ENCODE assay signal across 19 cellular contexts in genomic region chr5:141853895-141854626, GRCh38. TPM values are rescaled to one million over a fixed set of nuclear protein-coding genes. Genes with fewer than 3 reads are reported as not detected.
"Had no signal": no experiment of that assay in that cellular context is flagged by ENCODE, and none has a peak within 500 bp of the region (broad histone marks: within the 10 kb centered on the region; RNA-seq: fewer than 3 reads in every experiment).

No MANE protein-coding gene starts in this region.

- H3K9me3 Mint-ChIP-seq: activated naive CD4-positive, alpha-beta T cell treated with anti-CD3 and anti-CD28 coated beads, Interleukin-2, amount 50 U/mL, for 24 hours; dendritic cell treated with granulocyte-macrophage colony-stimulating factor and Interleukin-4, amounts not matched to agents 40 ng/mL and 50 ng/mL, for 4 days; mesothelial cell of epicardium; natural killer cell treated with Interleukin-12 subunit alpha and Interleukin-12 subunit beta and Interleukin-15 and Interleukin-18, amount 100 ng/mL, for 72 hours; stimulated activated naive CD8-positive, alpha-beta T cell treated with anti-CD3 and anti-CD28 coated beads, Interleukin-15, amount 100 ng/mL, for 72 hours; T-helper 2 cell treated with Interferon-gamma antibody and Interleukin-4, amounts not matched to agents 5 μg/mL and 100 μg/mL, for 36 hours had no signal

- H3K27ac ChIP-seq: adrenal gland, suprapubic skin had no signal

- H3K27me3 ChIP-seq: adrenal gland, suprapubic skin had no signal

- DNase-seq: activated CD4-positive, alpha-beta T cell treated with anti-CD3 and anti-CD28 coated beads for 36 hours; activated CD4-positive, alpha-beta T cell treated with anti-CD3 and anti-CD28 coated beads, Interleukin-2, amount 50 U/mL, for 48 hours; activated gamma-delta T cell; adrenal gland; effector memory CD4-positive, alpha-beta T cell; islet precursor cell; occipital lobe; stimulated activated naive CD8-positive, alpha-beta T cell treated with anti-CD3 and anti-CD28 coated beads, Interleukin-15, amount 100 ng/mL, for 72 hours; trophoblast cell had no signal

- H3K36me3 Mint-ChIP-seq: activated naive CD4-positive, alpha-beta T cell treated with anti-CD3 and anti-CD28 coated beads, Interleukin-2, amount 50 U/mL, for 24 hours; mesothelial cell of epicardium; natural killer cell treated with Interleukin-12 subunit alpha and Interleukin-12 subunit beta and Interleukin-15 and Interleukin-18, amount 100 ng/mL, for 72 hours had no signal

- H3K9me3 ChIP-seq: adrenal gland, suprapubic skin had no signal

- ATAC-seq: activated CD4-positive, alpha-beta T cell treated with anti-CD3 and anti-CD28 coated beads for 36 hours; natural killer cell treated with Interleukin-12 subunit alpha and Interleukin-12 subunit beta and Interleukin-15 and Interleukin-18, amount 100 ng/mL, for 72 hours; stimulated activated naive CD8-positive, alpha-beta T cell treated with anti-CD3 and anti-CD28 coated beads, Interleukin-15, amount 100 ng/mL, for 72 hours had no signal

- FAIRE-seq: bronchial epithelial cell, TTC549 had no signal

- H3K4me3 Mint-ChIP-seq: activated CD4-positive, alpha-beta T cell treated with anti-CD3 and anti-CD28 coated beads for 36 hours; activated naive CD4-positive, alpha-beta T cell treated with anti-CD3 and anti-CD28 coated beads, Interleukin-2, amount 50 U/mL, for 24 hours; dendritic cell treated with granulocyte-macrophage colony-stimulating factor and Interleukin-4, amounts not matched to agents 40 ng/mL and 50 ng/mL, for 4 days; mesothelial cell of epicardium; natural killer cell treated with Interleukin-12 subunit alpha and Interleukin-12 subunit beta and Interleukin-15 and Interleukin-18, amount 100 ng/mL, for 72 hours; stimulated activated naive CD8-positive, alpha-beta T cell treated with anti-CD3 and anti-CD28 coated beads, Interleukin-15, amount 100 ng/mL, for 72 hours; T-helper 2 cell treated with Interferon-gamma antibody and Interleukin-4, amounts not matched to agents 5 μg/mL and 100 μg/mL, for 36 hours had no signal

- H3K36me3 ChIP-seq: adrenal gland had no signal

- H3K4me3 ChIP-seq: adrenal gland, lung, suprapubic skin had no signal

- H3K27ac Mint-ChIP-seq: activated CD4-positive, alpha-beta T cell treated with anti-CD3 and anti-CD28 coated beads for 36 hours; activated naive CD4-positive, alpha-beta T cell treated with anti-CD3 and anti-CD28 coated beads, Interleukin-2, amount 50 U/mL, for 24 hours; dendritic cell treated with granulocyte-macrophage colony-stimulating factor and Interleukin-4, amounts not matched to agents 40 ng/mL and 50 ng/mL, for 4 days; mesothelial cell of epicardium; natural killer cell treated with Interleukin-12 subunit alpha and Interleukin-12 subunit beta and Interleukin-15 and Interleukin-18, amount 100 ng/mL, for 72 hours; progenitor cell of endocrine pancreas; stimulated activated naive CD8-positive, alpha-beta T cell treated with anti-CD3 and anti-CD28 coated beads, Interleukin-15, amount 100 ng/mL, for 72 hours; T-helper 2 cell treated with Interferon-gamma antibody and Interleukin-4, amounts not matched to agents 5 μg/mL and 100 μg/mL, for 36 hours had no signal

- H3K27me3 Mint-ChIP-seq: activated CD4-positive, alpha-beta T cell treated with anti-CD3 and anti-CD28 coated beads for 36 hours; activated naive CD4-positive, alpha-beta T cell treated with anti-CD3 and anti-CD28 coated beads, Interleukin-2, amount 50 U/mL, for 24 hours; natural killer cell treated with Interleukin-12 subunit alpha and Interleukin-12 subunit beta and Interleukin-15 and Interleukin-18, amount 100 ng/mL, for 72 hours; progenitor cell of endocrine pancreas; stimulated activated naive CD8-positive, alpha-beta T cell treated with anti-CD3 and anti-CD28 coated beads, Interleukin-15, amount 100 ng/mL, for 72 hours had no signal

RNA-seq across cellular contexts. Expression of gene PCDH1, which starts 24.1 kb away (rescaled TPM):
- total RNA-seq: activated CD4-positive, alpha-beta T cell treated with anti-CD3 and anti-CD28 coated beads for 36 hours had no signal
